In the genomic region with DNA sequence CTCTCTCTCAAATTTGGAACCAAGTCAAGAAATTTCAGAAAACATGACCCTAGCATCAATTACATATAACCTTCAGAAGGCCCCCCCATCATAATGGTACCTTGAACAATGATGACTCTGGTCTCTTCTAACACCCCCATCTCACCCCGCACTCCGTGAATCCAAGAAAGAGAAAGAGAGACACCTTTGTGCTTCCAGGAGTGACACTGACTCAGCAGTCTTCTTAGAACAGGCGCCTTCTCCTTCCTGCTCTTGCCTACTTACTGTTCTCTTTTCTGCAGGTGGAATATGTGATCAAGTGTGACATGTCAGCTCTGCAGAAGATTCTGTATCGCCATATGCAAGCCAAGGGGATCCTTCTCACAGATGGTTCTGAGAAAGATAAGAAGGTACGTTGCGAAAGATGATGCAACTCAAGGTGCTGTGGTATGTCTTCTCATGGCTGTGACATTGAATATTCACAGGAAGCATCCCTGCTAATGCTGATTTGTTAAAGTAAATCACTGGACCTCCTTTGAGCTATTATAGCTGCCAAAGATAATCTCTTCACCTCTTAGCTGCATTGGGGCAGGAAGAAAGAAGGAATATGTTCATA, we compare ENCODE assay signal across 20 cellular contexts.
"Had no signal": no experiment of that assay in that cellular context is flagged by ENCODE, and none has a peak within 500 bp of the region (broad histone marks: within the 10 kb centered on the region; RNA-seq: fewer than 3 reads in every experiment).

No MANE protein-coding gene starts in this region.

- H3K27me3 ChIP-seq: brain microvascular endothelial cell, gastrocnemius medialis, heart right ventricle, transverse colon, vagina had no signal

- H3K27ac ChIP-seq: brain microvascular endothelial cell, gastrocnemius medialis, heart right ventricle, left ventricle myocardium inferior, transverse colon, vagina had no signal

- H3K27ac Mint-ChIP-seq: activated naive CD4-positive, alpha-beta T cell treated with anti-CD3 and anti-CD28 coated beads for 36 hours; T-helper 2 cell treated with Interferon-gamma antibody and Interleukin-4, amounts not matched to agents 5 μg/mL and 100 μg/mL, for 36 hours had no signal

- H3K9me3 Mint-ChIP-seq: activated naive CD4-positive, alpha-beta T cell treated with anti-CD3 and anti-CD28 coated beads for 36 hours; activated T-helper 2 cell treated with anti-CD3 and anti-CD28 coated beads, Interferon-gamma antibody, Interleukin-2, Interleukin-4, amounts not matched to agents 10 μg/mL and 5 μg/mL and 100 μg/mL, durations not matched to agents 14 hours and 24 hours and 36 hours; naive thymus-derived CD8-positive, alpha-beta T cell; T-helper 2 cell treated with Interferon-gamma antibody and Interleukin-4, amounts not matched to agents 5 μg/mL and 100 μg/mL, for 36 hours had no signal

- DNase-seq: activated CD4-positive, CD25-positive, alpha-beta regulatory T cell treated with anti-CD3 and anti-CD28 coated beads, Interleukin-2, amount 50 U/mL, for 72 hours; activated naive CD4-positive, alpha-beta T cell treated with anti-CD3 and anti-CD28 coated beads for 36 hours; activated T-cell treated with anti-CD3 and anti-CD28 coated beads for 4 hours; anterior cingulate cortex; brain microvascular endothelial cell; cerebellar nuclear complex; effector memory CD4-positive, alpha-beta T cell; gastrocnemius medialis; heart right ventricle; islet precursor cell; left ventricle myocardium inferior; naive thymus-derived CD8-positive, alpha-beta T cell; posterior cingulate gyrus; stimulated activated CD4-positive, alpha-beta T cell treated with anti-CD3 and anti-CD28 coated beads, Interleukin-2, amount 100 ng/mL, for 48 hours; stimulated activated naive CD4-positive, alpha-beta T cell; substantia nigra; transverse colon had no signal

- H3K4me1 ChIP-seq: transverse colon, vagina had no signal

- ATAC-seq: gastrocnemius medialis; heart right ventricle; naive thymus-derived CD8-positive, alpha-beta T cell had no signal

- H3K9me3 ChIP-seq: gastrocnemius medialis, heart right ventricle, left ventricle myocardium inferior, transverse colon, vagina had no signal

- H3K4me3 Mint-ChIP-seq: activated naive CD4-positive, alpha-beta T cell treated with anti-CD3 and anti-CD28 coated beads for 36 hours; naive thymus-derived CD8-positive, alpha-beta T cell; T-helper 2 cell treated with Interferon-gamma antibody and Interleukin-4, amounts not matched to agents 5 μg/mL and 100 μg/mL, for 36 hours had no signal

- H3K4me3 ChIP-seq: gastrocnemius medialis, heart right ventricle, left ventricle myocardium inferior, transverse colon, vagina had no signal

- H3K27me3 Mint-ChIP-seq: naive thymus-derived CD8-positive, alpha-beta T cell had no signal
